ENCODE assay signal across 22 cellular contexts in the genomic region with DNA sequence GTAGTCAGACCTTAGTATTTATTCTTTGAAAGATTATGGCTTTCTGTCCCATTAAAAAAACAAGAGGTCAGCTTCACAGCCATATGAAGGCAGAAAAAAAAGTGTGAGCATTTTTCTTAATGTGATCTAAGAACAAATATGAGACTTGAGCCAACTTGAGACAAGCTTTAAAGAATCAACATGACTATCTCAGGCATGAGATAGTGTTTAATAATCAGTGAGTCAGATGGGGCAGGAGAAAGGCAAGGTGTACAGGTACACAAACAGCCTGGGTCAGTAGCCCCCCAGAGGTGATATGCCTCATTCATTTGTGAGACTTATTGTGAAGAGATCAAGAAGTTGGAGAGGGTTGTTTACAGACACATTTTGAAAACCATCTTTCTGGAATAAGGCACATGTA.
DNase-seq lines count a peak whose midpoint lies in the region; ATAC-seq and TF ChIP-seq lines count a peak whose summit lies in the region.
"Had no signal": no experiment of that assay in that cellular context is flagged by ENCODE, and none has a peak within 500 bp of the region (broad histone marks: within the 10 kb centered on the region; RNA-seq: fewer than 3 reads in every experiment).

No MANE protein-coding gene starts in this region.

- no peaks in the 10 kb centered on the region for H3K36me3 ChIP-seq in MG63
- H3K36me3 ChIP-seq: BE2C, HAP-1 had no signal

- H3K4me1 ChIP-seq in foreskin keratinocyte = peaks cover 11% of the 10 kb centered on the region
- H3K4me1 ChIP-seq: A549; BLaER1 treated with 17β-estradiol and CSF1 and Interleukin-3, amounts not matched to agents 10 nM and 100 nM; HAP-1 had no signal

- H3K4me3 ChIP-seq in LNCaP clone FGC (ENCODE audit: low read depth, low read length) = no peak overlapping the region
- H3K4me3 ChIP-seq in MG63 = no peak overlapping the region
- H3K4me3 ChIP-seq: A549; BLaER1 treated with 17β-estradiol and CSF1 and Interleukin-3, amounts not matched to agents 10 nM and 100 nM; GM23248; HAP-1 had no signal

- no peak for TF ChIP-seq CTCF in 22Rv1 (IDR thresholded peaks at IDR 0.05)
- TF ChIP-seq CTCF in LNCaP clone FGC (IDR thresholded peaks at IDR 0.05; ENCODE audit: control insufficient read depth, extremely low read depth, insufficient read depth) = no peak
- no peak for TF ChIP-seq CTCF in VCaP (conservative IDR thresholded peaks at IDR 0.05)
- TF ChIP-seq CTCF in foreskin keratinocyte (conservative IDR thresholded peaks at IDR 0.05) = no peak

- no peaks in the 10 kb centered on the region for H3K27me3 ChIP-seq in foreskin keratinocyte
- H3K27me3 ChIP-seq in MG63 = no peaks in the 10 kb centered on the region
- H3K27me3 ChIP-seq: BE2C had no signal

- ATAC-seq in foreskin keratinocyte = peak; percentile 61
- no peak for ATAC-seq in HG02885 (IDR thresholded peaks at IDR 0.05; ENCODE audit: poor library complexity, unreplicated experiment)
- ATAC-seq in HG03095 (IDR thresholded peaks at IDR 0.05; ENCODE audit: unreplicated experiment) = no peak
- ATAC-seq: A549 had no signal

- DNase-seq in LNCaP clone FGC (ENCODE audit: low read depth) = peak; percentile 41
- DNase-seq in foreskin keratinocyte = peak in 1 of 2 donors; percentile 39
- no peak for DNase-seq in cerebellar cortex (ENCODE audit: low spot score)
- no peak for DNase-seq in MG63
- DNase-seq: 8988T; ACHN; AML-193; BE2C; Calu3; CD4-positive, alpha-beta memory T cell; COR-L47; DMS153; DND-41; GM23248; HFFc6 had no signal

- H3K27ac ChIP-seq in 22Rv1 = peak overlapping the region; percentile 9; the same call in 1 of the 2 replicates
- peak overlapping the region; percentile 1; the same call in 1 of the 2 replicates for H3K27ac ChIP-seq in VCaP
- H3K27ac ChIP-seq in foreskin keratinocyte = no peak overlapping the region
- H3K27ac ChIP-seq: A549; BLaER1 treated with 17β-estradiol and CSF1 and Interleukin-3, amounts not matched to agents 10 nM and 100 nM; GM23248 had no signal

- H3K9me3 ChIP-seq in MG63 = no peaks in the 10 kb centered on the region
- H3K9me3 ChIP-seq: BE2C, HAP-1 had no signal
